8 cellular contexts compared by ENCODE assay signal in genomic region chr4:78938868-78939666, GRCh38. TPM values are rescaled to one million over a fixed set of nuclear protein-coding genes. Genes with fewer than 3 reads are reported as not detected.
DNase-seq lines count a peak whose midpoint lies in the region; ATAC-seq, FAIRE-seq and TF ChIP-seq lines count a peak whose summit lies in the region.

PAQR3 (minus strand) TSS chr4:78939438; CDS start chr4:78939224, 214 bp downstream.

- TF ChIP-seq POLR2A in GM15510 (IDR thresholded peaks at IDR 0.05; ENCODE audit: borderline replicate concordance, extremely low read depth, insufficient read length) = peak; percentile 94

- peak; percentile 55 for FAIRE-seq in urothelium cell line (lab: Jason Lieb, UNC)

- H3K36me3 Mint-ChIP-seq in T-helper 1 cell treated with Interleukin-12 subunit alpha and Interleukin-12 subunit beta and Interleukin-4 antibody, amounts not matched to agents 30 μg/mL and 1 μg/mL, for 36 hours (ENCODE audit: low read depth) = peaks cover 10% of the 10 kb centered on the region

- peak within 1 kb of the TSS; percentile 96 for H3K27ac Mint-ChIP-seq in T-helper 1 cell treated with Interleukin-12 subunit alpha and Interleukin-12 subunit beta and Interleukin-4 antibody, amounts not matched to agents 30 μg/mL and 1 μg/mL, for 36 hours

- H3K27me3 Mint-ChIP-seq in T-helper 1 cell treated with Interleukin-12 subunit alpha and Interleukin-12 subunit beta and Interleukin-4 antibody, amounts not matched to agents 30 μg/mL and 1 μg/mL, for 36 hours (ENCODE audit: low read depth) = peaks cover 27% of the 10 kb centered on the region

- intact Hi-C loops in left ventricle myocardium superior (cut with micrococcal nuclease) = no loop called here

- H3K9me3 Mint-ChIP-seq in T-helper 1 cell treated with Interleukin-12 subunit alpha and Interleukin-12 subunit beta and Interleukin-4 antibody, amounts not matched to agents 30 μg/mL and 1 μg/mL, for 36 hours = no peaks in the 10 kb centered on the region

- peaks cover 34% of the 10 kb centered on the region for H3K4me1 Mint-ChIP-seq in T-helper 1 cell treated with Interleukin-12 subunit alpha and Interleukin-12 subunit beta and Interleukin-4 antibody, amounts not matched to agents 30 μg/mL and 1 μg/mL, for 36 hours (ENCODE audit: low read depth)

- H3K4me3 Mint-ChIP-seq in T-helper 1 cell treated with Interleukin-12 subunit alpha and Interleukin-12 subunit beta and Interleukin-4 antibody, amounts not matched to agents 30 μg/mL and 1 μg/mL, for 36 hours = peak within 1 kb of the TSS; percentile 100

- peak; percentile 41 for DNase-seq in NCI-H1417 treated with DMSO at 0.1 percent for 48 hours (lab: John Stamatoyannopoulos, UW)
- DNase-seq in amniotic stem cell (lab: John Stamatoyannopoulos, UW) = peak; percentile 68
- DNase-seq in left ventricle myocardium superior = peak; percentile 94
- DNase-seq in pulmonary artery endothelial cell (ENCODE audit: low read depth, low spot score) = peak; percentile 29
- DNase-seq in urothelium cell line (ENCODE audit: low spot score) = peak; percentile 96

- ATAC-seq in HG02798 (IDR thresholded peaks at IDR 0.05; ENCODE audit: poor library complexity, unreplicated experiment) (peak; percentile 99), left ventricle myocardium superior (peak; percentile 100)

RNA-seq across cellular contexts. Expression of gene PAQR3, which starts in this region (rescaled TPM):
- total RNA-seq in left ventricle myocardium superior (9.5 TPM), pulmonary artery endothelial cell (18.5 and 21.6 TPM in 2 replicates)

Comparison
In these comparisons a context has a peak if more than half of its experiments do, and no peak if none do; other contexts are left out.
1. Peak in every context shown above with its lines: DNase-seq and ATAC-seq.
2. DNase-seq: peak in every context shown above with its lines; median percentile 96 in urothelium cell line; 94 in left ventricle myocardium superior; 68 in amniotic stem cell; 41 in NCI-H1417 treated with DMSO at 0.1 percent for 48 hours; 29 in pulmonary artery endothelial cell.